In the genomic region with DNA sequence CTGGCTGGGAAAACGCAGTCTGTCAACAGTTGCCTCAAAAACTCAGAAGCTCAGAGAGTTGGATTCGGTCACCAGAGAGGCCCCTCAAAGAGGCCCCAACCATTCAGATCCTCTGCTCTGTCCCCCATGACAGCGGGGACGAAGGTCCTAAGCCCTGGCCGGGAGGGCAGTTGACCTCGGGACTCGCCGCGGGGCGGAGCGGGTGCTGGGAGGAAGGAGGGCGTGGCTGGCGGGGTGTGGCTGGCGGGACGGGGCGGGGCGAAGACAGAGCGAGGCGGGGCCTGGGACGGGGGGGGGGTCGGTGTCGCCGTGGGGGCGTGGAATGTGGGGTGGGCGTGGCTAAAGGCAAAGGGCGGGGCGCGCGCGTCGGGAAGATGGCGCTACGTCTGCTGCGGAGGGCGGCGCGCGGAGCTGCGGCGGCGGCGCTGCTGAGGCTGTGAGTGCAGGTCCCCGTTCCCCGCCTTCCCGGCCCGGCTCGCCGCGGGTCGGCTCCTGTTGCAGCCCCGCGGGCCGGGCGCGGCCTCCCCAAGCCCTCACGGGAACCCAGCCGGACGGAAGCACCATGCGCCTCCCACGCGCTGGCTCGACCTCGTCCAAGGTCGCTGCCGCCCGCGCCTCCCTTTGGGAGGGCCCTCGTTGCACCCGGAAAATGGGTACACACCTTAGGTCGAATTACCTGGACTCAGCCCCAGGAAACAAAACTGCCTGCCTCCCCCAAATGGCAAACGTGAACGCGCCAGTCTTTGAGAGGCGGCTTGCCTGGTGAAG, we compare ENCODE assay signal across 8 cellular contexts. TPM values are rescaled to one million over a fixed set of nuclear protein-coding genes. Genes with fewer than 3 reads are reported as not detected.
DNase-seq lines count a peak whose midpoint lies in the region; ATAC-seq, FAIRE-seq and TF ChIP-seq lines count a peak whose summit lies in the region.

Gene CLYBL, plus strand, starts transcription at position 369 of the 768 bp plus-strand sequence.

- H3K36me3 ChIP-seq in pancreas (no peaks in the 10 kb centered on the region), tibial artery (no peaks in the 10 kb centered on the region)

- H3K27me3 Mint-ChIP-seq in H9 (ENCODE audit: low read depth), result no peaks in the 10 kb centered on the region
- no peaks in the 10 kb centered on the region for H3K27me3 Mint-ChIP-seq in activated naive CD8-positive, alpha-beta T cell

- peak within 1 kb of the TSS; percentile 87 for H3K18ac ChIP-seq in H9 (ENCODE audit: insufficient read length, low read depth, low read length)

- H2BK5ac ChIP-seq in H9 (ENCODE audit: insufficient read length, low read length), result no peak within 1 kb of the TSS

- no peak within 1 kb of the TSS for H3K56ac ChIP-seq in H9 (ENCODE audit: insufficient read length, low read depth, low read length)

- no peaks in the 10 kb centered on the region for H3K79me1 ChIP-seq in H9 (ENCODE audit: insufficient read depth, low read depth, low read length, poor library complexity, severe bottlenecking)

- peaks cover 11% of the 10 kb centered on the region for H3K23me2 ChIP-seq in H9 (ENCODE audit: insufficient read length, low read depth, low read length, poor library complexity, severe bottlenecking)

- H4K5ac ChIP-seq in H9 (ENCODE audit: insufficient read length, low read depth, low read length), result no peak within 1 kb of the TSS

- H3K4me1 Mint-ChIP-seq in H9, result peaks cover 25 to 29% of the 10 kb centered on the region in 2 experiments
- H3K4me1 Mint-ChIP-seq in activated naive CD8-positive, alpha-beta T cell (ENCODE audit: low read depth), result peaks cover 49% of the 10 kb centered on the region

- FAIRE-seq in pancreas (lab: Jason Lieb, UNC), result no peak

- H2AFZ ChIP-seq in H9 (ENCODE audit: low read length), result no peak within 1 kb of the TSS

- intact Hi-C loops in head of caudate nucleus (cut with DNase I) (no loop called here), pancreas (cut with DNase I) (no loop called here), tibial artery (cut with DNase I; ENCODE audit: low total_unique reads) (loop anchor here (10.0 kb wide), 1 partner anchor 112 kb away; no protein-coding TSS in a partner anchor)

- no peak within 1 kb of the TSS for H3K23ac ChIP-seq in H9 (ENCODE audit: insufficient read length, low read depth, low read length)

- H3K4me2 ChIP-seq in H9 (ENCODE audit: insufficient read depth, insufficient read length, low read length), result peak within 1 kb of the TSS; percentile 79

- no peak within 1 kb of the TSS for H4K91ac ChIP-seq in H9 (ENCODE audit: insufficient read length, low read depth, low read length)

- no peak within 1 kb of the TSS for H2AK5ac ChIP-seq in H9 (ENCODE audit: insufficient read length, low read length)

- H3K4me3 ChIP-seq in pancreas (peak within 1 kb of the TSS; percentile 65 to 82 (median 75)), tibial artery (peak within 1 kb of the TSS; percentile 78 to 80)

- WGBS in H9 (ENCODE audit: extremely low coverage, insufficient read length, low lambda C conversion rate), result no CpG with 5 or more reads among the region's 74 CpGs
- WGBS in pancreas, 2 donors, result 1% methylated on average over 47 to 74 of the region's 74 CpGs

- no peaks in the 10 kb centered on the region for H4K20me1 ChIP-seq in H9 (ENCODE audit: control insufficient read depth, insufficient read depth, insufficient read length)

- no peak within 1 kb of the TSS for H2BK20ac ChIP-seq in H9 (ENCODE audit: low read depth, low read length, poor library complexity, severe bottlenecking)

- H3K79me2 ChIP-seq in H9 (ENCODE audit: insufficient read depth, low read length), result no peaks in the 10 kb centered on the region

- peaks cover 2 to 8% (median 3%) of the 10 kb centered on the region in 3 experiments; a peak in 4 of 7 replicates for H3K36me3 Mint-ChIP-seq in H9 (ENCODE audit: insufficient read depth in 1 of 3, low read depth in 3 of 3)
- no peaks in the 10 kb centered on the region for H3K36me3 Mint-ChIP-seq in activated naive CD8-positive, alpha-beta T cell

- H2BK15ac ChIP-seq in H9 (ENCODE audit: low read depth, low read length), result no peak within 1 kb of the TSS; the same call in 1 of the 2 replicates

- no peak within 1 kb of the TSS for H3K4ac ChIP-seq in H9 (ENCODE audit: low read depth, low read length)

- H3K9me3 Mint-ChIP-seq in H9, result no peaks in the 10 kb centered on the region
- H3K9me3 Mint-ChIP-seq in activated naive CD8-positive, alpha-beta T cell (ENCODE audit: low read depth), result no peaks in the 10 kb centered on the region

- H2BK120ac ChIP-seq in H9 (ENCODE audit: low read depth, low read length, poor library complexity, severe bottlenecking), result no peak within 1 kb of the TSS

- ATAC-seq in SK-N-SH treated with all-trans-retinoic acid at 6 μM for 48 hours (peak; percentile 92), pancreas (peak; percentile 92 to 98 (median 96))

- H3T11ph ChIP-seq in H9 (ENCODE audit: low read length), result no peak within 1 kb of the TSS

- no peak within 1 kb of the TSS for H4K8ac ChIP-seq in H9 (replicated peaks; ENCODE audit: insufficient read length, low read depth, low read length)

- H3K4me1 ChIP-seq in H9 (ENCODE audit: insufficient read depth, low read length), result no peaks in the 10 kb centered on the region
- peaks cover 0 to 5% (median 3%) of the 10 kb centered on the region in 3 donors for H3K4me1 ChIP-seq in pancreas
- H3K4me1 ChIP-seq in tibial artery, result peaks cover 0 to 15% (median 8%) of the 10 kb centered on the region in 4 donors

- TF ChIP-seq CTCF in H9 (conservative IDR thresholded peaks at IDR 0.05) (no peak), pancreas (IDR thresholded peaks at IDR 0.05) (no peak), tibial artery (IDR thresholded peaks at IDR 0.05) (no peak)

- H3K14ac ChIP-seq in H9 (ENCODE audit: insufficient read depth, low read length), result peak within 1 kb of the TSS; percentile 92

- peak within 1 kb of the TSS; percentile 71 to 82 for H3K4me3 Mint-ChIP-seq in H9
- H3K4me3 Mint-ChIP-seq in activated naive CD8-positive, alpha-beta T cell, result peak within 1 kb of the TSS; percentile 90

- H3K9me3 ChIP-seq in H9 (ENCODE audit: control insufficient read depth, low read depth, low read length) (no peaks in the 10 kb centered on the region), pancreas (no peaks in the 10 kb centered on the region), tibial artery (no peaks in the 10 kb centered on the region)

- peak within 1 kb of the TSS; percentile 76 for H3K9ac ChIP-seq in H9 (ENCODE audit: extremely low read depth, insufficient read length, low read length)

- H3K27me3 ChIP-seq in H9 (ENCODE audit: insufficient read depth, low read length) (no peaks in the 10 kb centered on the region), pancreas (no peaks in the 10 kb centered on the region), tibial artery (no peaks in the 10 kb centered on the region)

- H3K27ac Mint-ChIP-seq in H9, result peak within 1 kb of the TSS; percentile 4 to 92 (median 76); a peak in 6 of 7 replicates
- H3K27ac Mint-ChIP-seq in activated naive CD8-positive, alpha-beta T cell, result peak within 1 kb of the TSS; percentile 92

- DNase-seq in GM03348 (ENCODE audit: low spot score) (peak; percentile 100), H9 (peak; percentile 89), M059J (ENCODE audit: low read depth) (peak; percentile 65), head of caudate nucleus (peak; percentile 68 to 96 (median 92)), pancreas (peak; percentile 85 to 99 (median 94)), tibial artery (peak; percentile 85 to 93)

- H2BK12ac ChIP-seq in H9 (ENCODE audit: insufficient read length, low read depth, low read length), result no peak within 1 kb of the TSS

- H3K27ac ChIP-seq in H9 (ENCODE audit: insufficient read length, low read depth, low read length) (no peak within 1 kb of the TSS), pancreas (peak within 1 kb of the TSS; percentile 78 to 92 (median 89)), tibial artery (peak within 1 kb of the TSS; percentile 79 to 80)

TF ChIP-seq in SK-N-SH treated with all-trans-retinoic acid at 6 μM for 48 hours, 23 proteins besides CTCF, POLR2A, EP300 and RAD21 (continues in another document):
- no peak for TF ChIP-seq ESRRG (CRISPR knock-in tag; IDR thresholded peaks at IDR 0.05)
- TF ChIP-seq ZFP3 (CRISPR knock-in tag; IDR thresholded peaks at IDR 0.05), result peak; percentile 56; the same call in 1 of the 2 replicates
- TF ChIP-seq PPARA (CRISPR knock-in tag; IDR thresholded peaks at IDR 0.05; ENCODE audit: borderline replicate concordance), result no peak
- TF ChIP-seq ZNF565 (CRISPR knock-in tag; conservative IDR thresholded peaks at IDR 0.05; ENCODE audit: low read depth), result no peak
- TF ChIP-seq ZNF70 (CRISPR knock-in tag; IDR thresholded peaks at IDR 0.05), result no peak
- TF ChIP-seq ARNTL (CRISPR knock-in tag; IDR thresholded peaks at IDR 0.05; ENCODE audit: borderline replicate concordance, low read depth), result no peak
- TF ChIP-seq, protein P1, sequence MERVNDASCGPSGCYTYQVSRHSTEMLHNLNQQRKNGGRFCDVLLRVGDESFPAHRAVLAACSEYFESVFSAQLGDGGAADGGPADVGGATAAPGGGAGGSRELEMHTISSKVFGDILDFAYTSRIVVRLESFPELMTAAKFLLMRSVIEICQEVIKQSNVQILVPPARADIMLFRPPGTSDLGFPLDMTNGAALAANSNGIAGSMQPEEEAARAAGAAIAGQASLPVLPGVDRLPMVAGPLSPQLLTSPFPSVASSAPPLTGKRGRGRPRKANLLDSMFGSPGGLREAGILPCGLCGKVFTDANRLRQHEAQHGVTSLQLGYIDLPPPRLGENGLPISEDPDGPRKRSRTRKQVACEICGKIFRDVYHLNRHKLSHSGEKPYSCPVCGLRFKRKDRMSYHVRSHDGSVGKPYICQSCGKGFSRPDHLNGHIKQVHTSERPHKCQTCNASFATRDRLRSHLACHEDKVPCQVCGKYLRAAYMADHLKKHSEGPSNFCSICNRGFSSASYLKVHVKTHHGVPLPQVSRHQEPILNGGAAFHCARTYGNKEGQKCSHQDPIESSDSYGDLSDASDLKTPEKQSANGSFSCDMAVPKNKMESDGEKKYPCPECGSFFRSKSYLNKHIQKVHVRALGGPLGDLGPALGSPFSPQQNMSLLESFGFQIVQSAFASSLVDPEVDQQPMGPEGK (CRISPR knock-in tag; IDR thresholded peaks at IDR 0.05; ENCODE audit: borderline replicate concordance), result no peak
- TF ChIP-seq GLIS3 (CRISPR knock-in tag; IDR thresholded peaks at IDR 0.05), result no peak

RNA-seq across cellular contexts. Expression of gene CLYBL, which starts in this region (rescaled TPM):
- 16.5 and 20.7 TPM in 2 replicates for total RNA-seq in H9 (2021)
- 0.07 and 0.12 TPM in 2 replicates for total RNA-seq in M059J (2014; rRNA removed; shearing (Covaris generic))
- total RNA-seq in pancreas, result 1 to 10 TPM; 3.9 to 5.9 (median 5.4) TPM
- polyA plus RNA-seq in pancreas, result 1 to 10 TPM; 4.3 to 6.8 TPM

Comparison
In these comparisons a context has a peak if more than half of its experiments do, and no peak if none do; other contexts are left out.
1. Peak in DNase-seq in M059J; RNA of the gene not detected or under 1 TPM.